15 cellular contexts compared by ENCODE assay signal in genomic region chr3:129389572-129389937, GRCh38. TPM values are rescaled to one million over a fixed set of nuclear protein-coding genes. Genes with fewer than 3 reads are reported as not detected.
DNase-seq lines count a peak whose midpoint lies in the region; ATAC-seq and TF ChIP-seq lines count a peak whose summit lies in the region.
"Had no signal": no experiment of that assay in that cellular context is flagged by ENCODE, and none has a peak within 500 bp of the region (broad histone marks: within the 10 kb centered on the region; RNA-seq: fewer than 3 reads in every experiment).

No MANE protein-coding gene starts in this region.

- H2BK15ac ChIP-seq in IMR-90 (ENCODE audit: low read depth, low read length), result peak overlapping the region; percentile 98; the same call in 2 of the 3 replicates

- POLR2A ChIA-PET in IMR-90 (lab: Charles Lee; ENCODE audit: unreplicated experiment), result no interaction called here

- H3F3A ChIP-seq in smooth muscle cell (ENCODE audit: low read depth), result peaks cover 9% of the 10 kb centered on the region

- H4K20me1 ChIP-seq in IMR-90 (ENCODE audit: insufficient read depth, low read length), result peaks cover 7% of the 10 kb centered on the region
- peaks cover 12% of the 10 kb centered on the region for H4K20me1 ChIP-seq in smooth muscle cell (ENCODE audit: low read depth)

- H3K36me3 ChIP-seq in IMR-90 (ENCODE audit: control insufficient read depth, insufficient read depth, low read length), result peaks cover 30% of the 10 kb centered on the region
- peaks cover 24% of the 10 kb centered on the region for H3K36me3 ChIP-seq in brain microvascular endothelial cell (replicated peaks)
- peaks cover 0 to 26% (median 6%) of the 10 kb centered on the region in 4 donors for H3K36me3 ChIP-seq in right lobe of liver
- no peaks in the 10 kb centered on the region for H3K36me3 ChIP-seq in smooth muscle cell (ENCODE audit: low read depth)

- intact Hi-C loops in IMR-90 (cut with micrococcal nuclease), result no loop called here
- intact Hi-C loops in right lobe of liver (cut with DNase I), result no loop called here

- H3K23ac ChIP-seq in IMR-90 (ENCODE audit: low read depth, low read length), result peak overlapping the region; percentile 72

- peak; percentile 19 for DNase-seq in IMR-90
- no peak for DNase-seq in brain microvascular endothelial cell
- DNase-seq in right lobe of liver, result no peak
- DNase-seq in smooth muscle cell (lab: John Stamatoyannopoulos, UW; ENCODE audit: unreplicated experiment), result no peak
- no peak for DNase-seq in NCI-H774 (lab: John Stamatoyannopoulos, UW)
- no peak for DNase-seq in NCI-H1436 (lab: John Stamatoyannopoulos, UW)
- DNase-seq: activated CD4-positive, alpha-beta T cell treated with anti-CD3 and anti-CD28 coated beads for 36 hours; activated T-cell treated with anti-CD3 and anti-CD28 coated beads, Interleukin-2, amount 50 U/mL, for 48 hours; CD4-positive, alpha-beta memory T cell; NCI-H1105; NCI-H226; T-helper 2 cell had no signal

- BruUV-seq in IMR-90 (replicated peaks; lab: Mats Ljungman, UMichigan), result no TSS peak

- H2BK120ac ChIP-seq in IMR-90 (ENCODE audit: low read depth, low read length), result peak overlapping the region; percentile 89

- peaks cover 24 to 50% of the 10 kb centered on the region in 2 experiments for H3K79me1 ChIP-seq in IMR-90 (ENCODE audit: low read depth in 1 of 2, low read length in 2 of 2)

- no CpG with 5 or more reads among the region's 3 CpGs for WGBS in IMR-90 (ENCODE audit: extremely low coverage in 2 of 2, insufficient read length in 1 of 2), 2 experiments
- 71% methylated on average over 3 of the region's 3 CpGs for whole genome bisulfite sequencing in right lobe of liver (ENCODE audit: insufficient coverage, low coverage, low lambda C conversion rate, missing lambda C conversion rate)
- WGBS in smooth muscle cell (ENCODE audit: low lambda C conversion rate), result 89% methylated on average over 3 of the region's 3 CpGs

- H3K18ac ChIP-seq in IMR-90 (ENCODE audit: low read depth, low read length), result peak overlapping the region; percentile 8

- H3K56ac ChIP-seq in IMR-90 (ENCODE audit: extremely low read depth, insufficient read depth, low read length), result peak overlapping the region; percentile 82; the same call in 1 of the 2 replicates

- no peak for TF ChIP-seq CTCF in IMR-90 (conservative IDR thresholded peaks at IDR 0.05; ENCODE audit: low read depth, low read length)
- no peak for TF ChIP-seq CTCF in brain microvascular endothelial cell (IDR thresholded peaks at IDR 0.05; ENCODE audit: low read depth, low read length, missing control alignments)
- TF ChIP-seq CTCF in right lobe of liver (IDR thresholded peaks at IDR 0.05), result no peak
- TF ChIP-seq CTCF in smooth muscle cell (IDR thresholded peaks at IDR 0.05; ENCODE audit: borderline replicate concordance, insufficient read depth, poor library complexity, severe bottlenecking), result no peak

- H3K9me1 ChIP-seq in IMR-90 (ENCODE audit: insufficient read depth, low read length), result peaks cover 18% of the 10 kb centered on the region

- H3K9me3 ChIP-seq in IMR-90 (ENCODE audit: control insufficient read depth, insufficient read depth, low read length) (no peaks in the 10 kb centered on the region), right lobe of liver (no peaks in the 10 kb centered on the region), smooth muscle cell (replicated peaks; ENCODE audit: low read depth) (no peaks in the 10 kb centered on the region)

- H3K27me3 ChIP-seq in IMR-90 (ENCODE audit: control insufficient read depth, insufficient read depth, low read length) (no peaks in the 10 kb centered on the region), brain microvascular endothelial cell (replicated peaks) (no peaks in the 10 kb centered on the region), right lobe of liver (no peaks in the 10 kb centered on the region), smooth muscle cell (ENCODE audit: low read depth) (no peaks in the 10 kb centered on the region)

- in situ Hi-C loops in IMR-90 (cut with MboI; ENCODE audit: low sequenced_read_pairs), result loop anchor here (5.0 to 25.0 kb wide), 2 partner anchors 93 to 223 kb away; partner anchors contain the start of gene PLXND1
- in situ Hi-C loops in brain microvascular endothelial cell (cut with HindIII; ENCODE audit: low pct_ligation_motif_present, low sequenced_read_pairs), result no loop called here

- peak overlapping the region; percentile 78 for H4K5ac ChIP-seq in IMR-90 (ENCODE audit: low read depth, low read length)

- peak overlapping the region; percentile 89 for H2AK9ac ChIP-seq in IMR-90 (replicated peaks; ENCODE audit: low read depth, low read length, poor library complexity)

- H3K4me1 ChIP-seq in IMR-90 (ENCODE audit: control insufficient read depth, insufficient read depth, low read length) (peaks cover 20% of the 10 kb centered on the region), right lobe of liver (no peaks in the 10 kb centered on the region), smooth muscle cell (ENCODE audit: low read depth) (peaks cover 9% of the 10 kb centered on the region)

- no peak for ATAC-seq in IMR-90 (ENCODE audit: low read depth)
- no peak for ATAC-seq in right lobe of liver
- ATAC-seq in HG03521 (IDR thresholded peaks at IDR 0.05; ENCODE audit: unreplicated experiment), result no peak
- ATAC-seq in HG03457 (IDR thresholded peaks at IDR 0.05; ENCODE audit: unreplicated experiment), result no peak
- ATAC-seq: activated CD4-positive, alpha-beta T cell treated with anti-CD3 and anti-CD28 coated beads for 36 hours; stimulated activated memory B cell treated with anti-CD40 and anti-IgM and Interleukin-4, amounts not matched to agents 10 μg/mL and 1 μg/mL and 100 μg/mL, for 72 hours had no signal

- peak overlapping the region; percentile 90 for H3K14ac ChIP-seq in IMR-90 (replicated peaks; ENCODE audit: low read depth, low read length)

- peak overlapping the region; percentile 99 for H2AK5ac ChIP-seq in IMR-90 (ENCODE audit: low read depth, low read length)

- no peaks in the 10 kb centered on the region for H3K79me2 ChIP-seq in smooth muscle cell (ENCODE audit: low read depth)

- peak overlapping the region; percentile 93 for H3K4ac ChIP-seq in IMR-90 (ENCODE audit: low read depth, low read length)

- H2BK20ac ChIP-seq in IMR-90 (ENCODE audit: low read depth, low read length), result peak overlapping the region; percentile 85

- CTCF ChIA-PET in IMR-90 (lab: Yijun Ruan, JAX), result no interaction called here

- H3K27ac ChIP-seq in IMR-90 (ENCODE audit: insufficient read depth, low read length) (peak overlapping the region; percentile 61), brain microvascular endothelial cell (peak overlapping the region; percentile 76), right lobe of liver (peak overlapping the region in 2 of 3 donors; percentile 29 to 51), smooth muscle cell (ENCODE audit: low read depth) (peak overlapping the region; percentile 96)

- H4K8ac ChIP-seq in IMR-90 (ENCODE audit: low read depth in 2 of 2, low read length in 2 of 2), result peak overlapping the region; percentile 75 to 85

- H3K4me3 ChIP-seq in IMR-90 (ENCODE audit: insufficient read depth, low read depth, low read length) (no peak overlapping the region), brain microvascular endothelial cell (ENCODE audit: low read depth, low read length) (no peak overlapping the region), right lobe of liver (no peak overlapping the region), smooth muscle cell (no peak overlapping the region)

- TF ChIP-seq POLR2A in IMR-90 (IDR thresholded peaks at IDR 0.05; ENCODE audit: low read depth, low read length) (no peak), right lobe of liver (IDR thresholded peaks at IDR 0.05) (no peak)

- dilution Hi-C loops in IMR-90 (cut with HindIII; ENCODE audit: low sequenced_read_pairs, unreplicated experiment), result no loop called here

- TF ChIP-seq RAD21 in IMR-90 (IDR thresholded peaks at IDR 0.05; ENCODE audit: low read length), result no peak

- H3K4me2 ChIP-seq in IMR-90 (ENCODE audit: low read depth, low read length) (no peak overlapping the region), smooth muscle cell (peak overlapping the region; percentile 62)

- H3K9ac ChIP-seq in IMR-90 (ENCODE audit: low read depth, low read length) (no peak overlapping the region), smooth muscle cell (ENCODE audit: low read depth) (peak overlapping the region; percentile 82)

- peak overlapping the region; percentile 89 for H2BK5ac ChIP-seq in IMR-90 (ENCODE audit: low read depth, low read length, poor library complexity, severe bottlenecking)

- peak overlapping the region; percentile 98 for H4K91ac ChIP-seq in IMR-90 (ENCODE audit: insufficient read depth, low read depth, low read length)

- H2AFZ ChIP-seq in IMR-90 (replicated peaks; ENCODE audit: low read length, poor library complexity) (peak overlapping the region; percentile 21), smooth muscle cell (ENCODE audit: low read depth) (no peak overlapping the region)

RNA-seq across cellular contexts. Expression of gene EFCAB12, which starts 38.9 kb away (rescaled TPM):
- under 0.01 TPM in 2 replicates for total RNA-seq in IMR-90 (2012; rRNA removed)
- polyA plus RNA-seq in IMR-90 (2012; rRNA removed), result 0.09 and 0.17 TPM in 2 replicates
- 0.02 and 0.04 TPM in 2 replicates for polyA plus RNA-seq in IMR-90 (2012; cell fraction: cytosol; rRNA removed)
- polyA plus RNA-seq in IMR-90 (2012; cell fraction: nucleus; rRNA removed; ENCODE audit: low replicate concordance), result 0.41 and 0.62 TPM in 2 replicates
- total RNA-seq in right lobe of liver, result 1 to 10 TPM in 5 of 6 experiments, under 1 TPM in 1; 0.26 to 4.7 (median 2.0) TPM
- 0.09 and 0.76 TPM in 2 replicates for total RNA-seq in smooth muscle cell
- 0.90 TPM in 1 of 2 replicates, not detected in the other for polyA plus RNA-seq in smooth muscle cell

RNA-seq across cellular contexts. Expression of gene MBD4, which starts 50.2 kb away (rescaled TPM):
- 13.8 and 22.2 TPM in 2 replicates for total RNA-seq in IMR-90 (2012; rRNA removed)
- 14.9 and 15.0 TPM in 2 replicates for polyA plus RNA-seq in IMR-90 (2012; rRNA removed)
- polyA plus RNA-seq in IMR-90 (2012; cell fraction: cytosol; rRNA removed), result 6.9 and 10.6 TPM in 2 replicates
- 30.3 and 65.5 TPM in 2 replicates for polyA plus RNA-seq in IMR-90 (2012; cell fraction: nucleus; rRNA removed; ENCODE audit: low replicate concordance)
- 10 to 100 TPM; 16.9 to 26.1 (median 25.3) TPM for total RNA-seq in right lobe of liver
- total RNA-seq in smooth muscle cell, result 23.1 and 28.9 TPM in 2 replicates
- polyA plus RNA-seq in smooth muscle cell, result 26.5 and 26.8 TPM in 2 replicates

RNA-seq across cellular contexts. Expression of gene IFT122, which starts 50.5 kb away (rescaled TPM):
- total RNA-seq in IMR-90 (2012; rRNA removed) (27.2 and 28.0 TPM in 2 replicates), right lobe of liver (10 to 100 TPM in 4 of 6 experiments, 1 to 10 TPM in 2; 7.1 to 16.8 (median 11.5) TPM), smooth muscle cell (17.3 and 17.4 TPM in 2 replicates)
- polyA plus RNA-seq in IMR-90 (2012; rRNA removed) (16.8 and 17.1 TPM in 2 replicates), smooth muscle cell (13.2 and 13.4 TPM in 2 replicates)
- polyA plus RNA-seq in IMR-90 (2012; cell fraction: cytosol; rRNA removed), result 12.3 and 16.3 TPM in 2 replicates
- 63.8 and 113 TPM in 2 replicates for polyA plus RNA-seq in IMR-90 (2012; cell fraction: nucleus; rRNA removed; ENCODE audit: low replicate concordance)

Comparison
In these comparisons a context has a peak if more than half of its experiments do, and no peak if none do; other contexts are left out.
1. H3K27ac ChIP-seq: peak in every context shown above with its lines; median percentile 96 in smooth muscle cell; 76 in brain microvascular endothelial cell; 61 in IMR-90; 40 in right lobe of liver.